11 cellular contexts compared by ENCODE assay signal in genomic region chr6:3850451-3851203, GRCh38. TPM values are rescaled to one million over a fixed set of nuclear protein-coding genes. Genes with fewer than 3 reads are reported as not detected.
DNase-seq lines count a peak whose midpoint lies in the region; ATAC-seq and TF ChIP-seq lines count a peak whose summit lies in the region.
"Had no signal": no experiment of that assay in that cellular context is flagged by ENCODE, and none has a peak within 500 bp of the region (broad histone marks: within the 10 kb centered on the region; RNA-seq: fewer than 3 reads in every experiment).

No MANE protein-coding gene starts in this region.

- no peak for DNase-seq in A673 (ENCODE audit: low spot score)
- peak in 1 of 2 donors; percentile 38 for DNase-seq in activated naive CD4-positive, alpha-beta T cell treated with anti-CD3 and anti-CD28 coated beads, Interleukin-2, amount 50 U/mL, for 72 hours (ENCODE audit: low spot score in 2 of 2)
- peak; percentile 48 for DNase-seq in osteoblast (ENCODE audit: insufficient read length, low spot score, missing footprints)
- DNase-seq in DMS53 treated with DMSO at 0.1 percent for 48 hours (lab: John Stamatoyannopoulos, UW; ENCODE audit: unreplicated experiment) = no peak
- DNase-seq in H4 (ENCODE audit: low spot score) = no peak
- DNase-seq in RWPE1 (ENCODE audit: low spot score) = no peak
- DNase-seq: NCI-H1105 had no signal

- no peaks in the 10 kb centered on the region for H3K36me3 ChIP-seq in A673 (ENCODE audit: insufficient read depth, low read length, poor library complexity, severe bottlenecking)
- no peaks in the 10 kb centered on the region for H3K36me3 ChIP-seq in osteoblast (ENCODE audit: insufficient read depth, low read length)
- H3K36me3 ChIP-seq: BLaER1 treated with 17β-estradiol and CSF1 and Interleukin-3, amounts not matched to agents 10 nM and 100 nM; SJSA1 had no signal

- CTCF ChIA-PET in A673 (lab: Charles Lee) = interaction anchor here (1.7 kb wide), 1 partner anchor 128 kb away, joined by 20 read pairs; no protein-coding TSS in a partner anchor
- CTCF ChIA-PET in RWPE1 (lab: Yijun Ruan, JAX) = interaction anchor here (0.5 to 3.1 kb wide), 8 partner anchors 13 to 140 kb away, joined by 3 to 36 read pairs (median 4); no protein-coding TSS in a partner anchor

- H3K36me3 Mint-ChIP-seq in IgD-negative memory B cell = peaks cover 3% of the 10 kb centered on the region
- peaks cover 4 to 11% of the 10 kb centered on the region in 2 donors for H3K36me3 Mint-ChIP-seq in activated naive CD4-positive, alpha-beta T cell treated with anti-CD3 and anti-CD28 coated beads, Interleukin-2, amount 50 U/mL, for 72 hours

- H3K79me2 ChIP-seq in osteoblast (ENCODE audit: insufficient read depth, low read length) = peaks cover 8% of the 10 kb centered on the region

- no peak overlapping the region for H3K27ac ChIP-seq in A673 (ENCODE audit: low read depth, low read length, poor library complexity, severe bottlenecking)
- no peak overlapping the region for H3K27ac ChIP-seq in osteoblast (ENCODE audit: low read depth, low read length)
- no peak overlapping the region; the same call in 1 of the 2 replicates for H3K27ac ChIP-seq in RWPE1
- H3K27ac ChIP-seq: BLaER1 treated with 17β-estradiol and CSF1 and Interleukin-3, amounts not matched to agents 10 nM and 100 nM; SJSA1 had no signal

- H3K9me3 Mint-ChIP-seq in IgD-negative memory B cell = no peaks in the 10 kb centered on the region
- no peaks in the 10 kb centered on the region for H3K9me3 Mint-ChIP-seq in activated naive CD4-positive, alpha-beta T cell treated with anti-CD3 and anti-CD28 coated beads, Interleukin-2, amount 50 U/mL, for 72 hours

- peak overlapping the region; percentile 79 for H3K4me2 ChIP-seq in osteoblast (ENCODE audit: insufficient read depth, low read length)
- H3K4me2 ChIP-seq: BLaER1 treated with 17β-estradiol and CSF1 and Interleukin-3, amounts not matched to agents 10 nM and 100 nM had no signal

- peak overlapping the region in 1 of 3 donors; percentile 16 for H3K27ac Mint-ChIP-seq in IgD-negative memory B cell
- H3K27ac Mint-ChIP-seq in activated naive CD4-positive, alpha-beta T cell treated with anti-CD3 and anti-CD28 coated beads, Interleukin-2, amount 50 U/mL, for 72 hours = peak overlapping the region; percentile 50 to 52

- no peaks in the 10 kb centered on the region for H3K27me3 Mint-ChIP-seq in IgD-negative memory B cell

- peaks cover 14 to 22% (median 22%) of the 10 kb centered on the region in 3 donors for H3K4me1 Mint-ChIP-seq in IgD-negative memory B cell

- H3K4me3 ChIP-seq in A673 (ENCODE audit: low read depth, low read length, poor library complexity, severe bottlenecking) = peak overlapping the region; percentile 68
- peak overlapping the region; percentile 74 for H3K4me3 ChIP-seq in osteoblast (ENCODE audit: insufficient read depth, low read length)
- H3K4me3 ChIP-seq: BLaER1 treated with 17β-estradiol and CSF1 and Interleukin-3, amounts not matched to agents 10 nM and 100 nM; SJSA1 had no signal

- no peaks in the 10 kb centered on the region for H3K27me3 ChIP-seq in A673 (replicated peaks; ENCODE audit: insufficient read depth, low read depth, low read length, poor library complexity)
- no peaks in the 10 kb centered on the region for H3K27me3 ChIP-seq in osteoblast (ENCODE audit: insufficient read depth, low read length)
- H3K27me3 ChIP-seq: BLaER1 treated with 17β-estradiol and CSF1 and Interleukin-3, amounts not matched to agents 10 nM and 100 nM; SJSA1 had no signal

- no peaks in the 10 kb centered on the region for H4K20me1 ChIP-seq in osteoblast (ENCODE audit: insufficient read depth, low read length)
- H4K20me1 ChIP-seq: BLaER1 treated with 17β-estradiol and CSF1 and Interleukin-3, amounts not matched to agents 10 nM and 100 nM had no signal

- POLR2A ChIA-PET in A673 (lab: Charles Lee; ENCODE audit: low non-redundant PET) (no interaction called here), RWPE1 (lab: Yijun Ruan, JAX; ENCODE audit: low non-redundant PET) (no interaction called here)

- TF ChIP-seq CTCF in A673 (conservative IDR thresholded peaks at IDR 0.05; ENCODE audit: low read depth, low read length) (no peak), osteoblast (IDR thresholded peaks at IDR 0.05; ENCODE audit: extremely low read depth, low read depth, low read length) (no peak), RWPE1 (conservative IDR thresholded peaks at IDR 0.05; ENCODE audit: low read depth) (no peak)

- peak overlapping the region; percentile 4 to 75 (median 51) for H3K4me3 Mint-ChIP-seq in IgD-negative memory B cell

- peak in 1 of 2 donors; percentile 59 for ATAC-seq in activated naive CD4-positive, alpha-beta T cell treated with anti-CD3 and anti-CD28 coated beads, Interleukin-2, amount 50 U/mL, for 72 hours
- no peak for ATAC-seq in HG03520 (IDR thresholded peaks at IDR 0.05; ENCODE audit: unreplicated experiment)

- no peaks in the 10 kb centered on the region for H3K9me3 ChIP-seq in A673 (ENCODE audit: low read depth, low read length, poor library complexity, severe bottlenecking)
- no peaks in the 10 kb centered on the region for H3K9me3 ChIP-seq in osteoblast (ENCODE audit: low read depth, low read length)

- intact Hi-C loops in A673 (cut with micrococcal nuclease; ENCODE audit: unreplicated experiment) = no loop called here

- H2AFZ ChIP-seq in osteoblast (ENCODE audit: low read length) = no peak overlapping the region

- H3K4me1 ChIP-seq in A673 (ENCODE audit: insufficient read depth, low read length, poor library complexity, severe bottlenecking) = no peaks in the 10 kb centered on the region
- peaks cover 23% of the 10 kb centered on the region for H3K4me1 ChIP-seq in osteoblast (ENCODE audit: insufficient read depth, low read length)
- H3K4me1 ChIP-seq: BLaER1 treated with 17β-estradiol and CSF1 and Interleukin-3, amounts not matched to agents 10 nM and 100 nM had no signal

- BruUV-seq in A673 (replicated peaks; lab: Mats Ljungman, UMichigan) = no TSS peak

RNA-seq across cellular contexts. Expression of gene FAM50B, which starts 1.5 kb away (rescaled TPM):
- 10.1 and 13.0 TPM in 2 replicates for total RNA-seq in A673 (2021)
- 14.0 TPM for polyA plus RNA-seq in IgD-negative memory B cell
- total RNA-seq in activated naive CD4-positive, alpha-beta T cell treated with anti-CD3 and anti-CD28 coated beads, Interleukin-2, amount 50 U/mL, for 72 hours = 1 to 10 TPM; 5.7 to 7.5 TPM
- 7.1 and 8.0 TPM in 2 replicates for total RNA-seq in osteoblast
- total RNA-seq in H4 (2014; rRNA removed; shearing (Covaris generic)) = 3.2 and 8.4 TPM in 2 replicates
